In genomic region chr5:134223406-134224251, GRCh38 we compare ENCODE assay signal across 9 cellular contexts. TPM values are rescaled to one million over a fixed set of nuclear protein-coding genes. Genes with fewer than 3 reads are reported as not detected.
DNase-seq lines count a peak whose midpoint lies in the region; ATAC-seq and TF ChIP-seq lines count a peak whose summit lies in the region.
"Had no signal": no experiment of that assay in that cellular context is flagged by ENCODE, and none has a peak within 500 bp of the region (broad histone marks: within the 10 kb centered on the region; RNA-seq: fewer than 3 reads in every experiment).

No MANE protein-coding gene starts in this region.

- H3K27me3 ChIP-seq in left ventricle myocardium inferior (ENCODE audit: low read depth), result no peaks in the 10 kb centered on the region
- H3K27me3 ChIP-seq in ascending aorta, result no peaks in the 10 kb centered on the region
- H3K27me3 ChIP-seq in vagina, result no peaks in the 10 kb centered on the region

- intact Hi-C loops in left ventricle myocardium inferior (cut with micrococcal nuclease), result no loop called here
- intact Hi-C loops in Right ventricle myocardium superior (cut with DNase I), result no loop called here
- intact Hi-C loops in ascending aorta (cut with DNase I), result no loop called here
- intact Hi-C loops in lower leg skin (cut with DNase I; ENCODE audit: low total_unique reads), result no loop called here
- intact Hi-C loops in vagina (cut with DNase I), result no loop called here

- no peak for TF ChIP-seq CTCF in left ventricle myocardium inferior (IDR thresholded peaks at IDR 0.05; ENCODE audit: borderline replicate concordance)
- TF ChIP-seq CTCF in ascending aorta (IDR thresholded peaks at IDR 0.05), result no peak
- no peak for TF ChIP-seq CTCF in lower leg skin (IDR thresholded peaks at IDR 0.05)
- no peak for TF ChIP-seq CTCF in vagina (IDR thresholded peaks at IDR 0.05)

- no peak for TF ChIP-seq POLR2A in lower leg skin (IDR thresholded peaks at IDR 0.05)
- TF ChIP-seq POLR2A in vagina (IDR thresholded peaks at IDR 0.05), result no peak

- peak overlapping the region; percentile 89 for H3K4me3 ChIP-seq in left ventricle myocardium inferior
- H3K4me3 ChIP-seq in ascending aorta, result peak overlapping the region; percentile 76 to 91
- H3K4me3 ChIP-seq in lower leg skin (ENCODE audit: low read depth, poor library complexity, severe bottlenecking), result peak overlapping the region; percentile 98
- H3K4me3 ChIP-seq in vagina, result peak overlapping the region; percentile 84 to 97

- peaks cover 7% of the 10 kb centered on the region for H3K36me3 ChIP-seq in left ventricle myocardium inferior
- no peaks in the 10 kb centered on the region for H3K36me3 ChIP-seq in ascending aorta
- H3K36me3 ChIP-seq in vagina, result no peaks in the 10 kb centered on the region

- 34 to 36% methylated on average over 9 of the region's 9 CpGs for WGBS in lower leg skin, 2 donors

- ATAC-seq in Right ventricle myocardium superior (ENCODE audit: poor library complexity) (no peak), HG03460 (IDR thresholded peaks at IDR 0.05; ENCODE audit: unreplicated experiment) (no peak)

- H3K4me1 ChIP-seq in left ventricle myocardium inferior, result peaks cover 92% of the 10 kb centered on the region
- H3K4me1 ChIP-seq in ascending aorta, result peaks cover 12 to 50% of the 10 kb centered on the region in 2 donors
- H3K4me1 ChIP-seq in vagina, result peaks cover 71% of the 10 kb centered on the region

- no peak for DNase-seq in left ventricle myocardium inferior
- DNase-seq in Right ventricle myocardium superior, result no peak
- no peak for DNase-seq in ascending aorta (ENCODE audit: low spot score in 2 of 2)
- no peak for DNase-seq in lower leg skin (ENCODE audit: low spot score in 2 of 2)
- no peak for DNase-seq in vagina (ENCODE audit: extremely low spot score in 2 of 2)
- DNase-seq in DMS53 (lab: John Stamatoyannopoulos, UW), result no peak
- DNase-seq in MV-4-11 (lab: John Stamatoyannopoulos, UW), result no peak
- DNase-seq: cerebellar nuclear complex had no signal

- H3K27ac ChIP-seq in left ventricle myocardium inferior (replicated peaks) (peak overlapping the region; percentile 97), ascending aorta (peak overlapping the region; percentile 100), vagina (peak overlapping the region; percentile 100)

- H3K9me3 ChIP-seq in left ventricle myocardium inferior (replicated peaks) (no peaks in the 10 kb centered on the region), ascending aorta (no peaks in the 10 kb centered on the region), vagina (no peaks in the 10 kb centered on the region)

RNA-seq across cellular contexts. Expression of gene PPP2CA, which starts 2.2 kb away (rescaled TPM):
- total RNA-seq in left ventricle myocardium inferior, result 163 TPM
- total RNA-seq in Right ventricle myocardium superior, result 135 TPM
- total RNA-seq in ascending aorta, result 26.2 TPM
- 100 to 1,000 TPM; 174 to 293 (median 213) TPM for total RNA-seq in lower leg skin
- 56.2 TPM for total RNA-seq in vagina

RNA-seq across cellular contexts. Expression of gene SKP1, which starts 46.9 kb away (rescaled TPM):
- total RNA-seq in left ventricle myocardium inferior, result 506 TPM
- 424 TPM for total RNA-seq in Right ventricle myocardium superior
- 144 TPM for total RNA-seq in ascending aorta
- 100 to 1,000 TPM; 229 to 275 (median 253) TPM for total RNA-seq in lower leg skin
- 147 TPM for total RNA-seq in vagina
